9 cellular contexts compared by ENCODE assay signal in genomic region chr3:14142567-14143270, GRCh38. TPM values are rescaled to one million over a fixed set of nuclear protein-coding genes. Genes with fewer than 3 reads are reported as not detected.
DNase-seq lines count a peak whose midpoint lies in the region; ATAC-seq, FAIRE-seq and TF ChIP-seq lines count a peak whose summit lies in the region.
"Had no signal": no experiment of that assay in that cellular context is flagged by ENCODE, and none has a peak within 500 bp of the region (broad histone marks: within the 10 kb centered on the region; RNA-seq: fewer than 3 reads in every experiment).

No MANE protein-coding gene starts in this region.

- intact Hi-C loops in heart left ventricle (cut with DNase I) = loop anchor here in 1 of 10 donors (10.0 kb wide), 1 partner anchor 488 kb away; no protein-coding TSS in a partner anchor
- intact Hi-C loops in left ventricle myocardium superior (cut with micrococcal nuclease) = no loop called here
- intact Hi-C loops in K562 (cut with micrococcal nuclease) = no loop called here
- intact Hi-C loops in aorta (cut with DNase I) = loop anchor here (5.0 to 10.0 kb wide), 2 partner anchors 35 to 262 kb away; partner anchors contain the start of genes LSM3 (in 1 of the 2), SLC6A6 (in 1 of the 2) and XPC (in 1 of the 2)
- intact Hi-C loops in lower leg skin (cut with DNase I; ENCODE audit: low total_unique reads) = no loop called here

- H3K9ac ChIP-seq in K562 (ENCODE audit: insufficient read depth in 1 of 2, low read depth in 2 of 2, low read length in 2 of 2) = no peak overlapping the region

- TF ChIP-seq CTCF in heart left ventricle (IDR thresholded peaks at IDR 0.05) (no peak), K562 (IDR thresholded peaks at IDR 0.05 in 2 of 3, conservative IDR thresholded peaks at IDR 0.05 in 1 of 3; ENCODE audit: insufficient read depth in 2 of 3, low read depth in 1 of 3, low read length in 3 of 3) (no peak), lower leg skin (IDR thresholded peaks at IDR 0.05) (no peak)

- TSS peak; percentile 47 for BruUV-seq in K562 (replicated peaks; lab: Mats Ljungman, UMichigan)

- peaks cover 47 to 48% of the 10 kb centered on the region in 2 donors for H3K4me1 Mint-ChIP-seq in natural killer cell treated with Interleukin-12 subunit alpha and Interleukin-12 subunit beta and Interleukin-15 and Interleukin-18, amount 100 ng/mL, for 72 hours (ENCODE audit: low read depth in 2 of 2)

- no peak for TF ChIP-seq RAD21 in K562 (CRISPR knock-in tag; conservative IDR thresholded peaks at IDR 0.05 in 1 of 2, IDR thresholded peaks at IDR 0.05 in 1 of 2)

- ATAC-seq in heart left ventricle (no peak), left ventricle myocardium superior (no peak), K562 (no peak), aorta (ENCODE audit: low FRiP score) (no peak), HG02973 (IDR thresholded peaks at IDR 0.05; ENCODE audit: unreplicated experiment) (no peak), HG02798 (IDR thresholded peaks at IDR 0.05; ENCODE audit: poor library complexity, unreplicated experiment) (no peak)
- no peak for ATAC-seq in natural killer cell treated with Interleukin-12 subunit alpha and Interleukin-12 subunit beta and Interleukin-15 and Interleukin-18, amount 100 ng/mL, for 72 hours

- H3K9me3 ChIP-seq in heart left ventricle (no peaks in the 10 kb centered on the region), K562 (replicated peaks; ENCODE audit: control insufficient read depth, insufficient read depth, low read depth, low read length) (no peaks in the 10 kb centered on the region), aorta (ENCODE audit: control insufficient read depth, low read length) (no peaks in the 10 kb centered on the region)

- H3K36me3 ChIP-seq in heart left ventricle (peaks cover 0 to 79% (median 60%) of the 10 kb centered on the region in 9 donors), K562 (ENCODE audit: control insufficient read depth, insufficient read depth, low read length) (peaks cover 71% of the 10 kb centered on the region; the same call in 2 of the 3 replicates), aorta (ENCODE audit: control insufficient read depth in 1 of 2, insufficient read depth in 2 of 2, low read length in 1 of 2) (peaks cover 0 to 3% of the 10 kb centered on the region in 2 donors)

- H3K27ac Mint-ChIP-seq in natural killer cell treated with Interleukin-12 subunit alpha and Interleukin-12 subunit beta and Interleukin-15 and Interleukin-18, amount 100 ng/mL, for 72 hours = peak overlapping the region; percentile 94 to 95

- peaks cover 4% of the 10 kb centered on the region for H3K36me3 Mint-ChIP-seq in natural killer cell treated with Interleukin-12 subunit alpha and Interleukin-12 subunit beta and Interleukin-15 and Interleukin-18, amount 100 ng/mL, for 72 hours

- peak overlapping the region; percentile 80 for H3K4me3 Mint-ChIP-seq in natural killer cell treated with Interleukin-12 subunit alpha and Interleukin-12 subunit beta and Interleukin-15 and Interleukin-18, amount 100 ng/mL, for 72 hours

- POLR2A ChIA-PET in K562 (lab: Yijun Ruan, JAX) = interaction anchor here (0.5 to 1.6 kb wide), 4 partner anchors 10 to 31 kb away, joined by 3 to 6 read pairs (median 4); no protein-coding TSS in a partner anchor

- H3K27me3 ChIP-seq in heart left ventricle (no peaks in the 10 kb centered on the region), K562 (ENCODE audit: control insufficient read depth in 2 of 2, insufficient read depth in 2 of 2, low read length in 2 of 2) (no peaks in the 10 kb centered on the region), aorta (ENCODE audit: control insufficient read depth in 1 of 2, insufficient read depth in 2 of 2, low read length in 1 of 2) (no peaks in the 10 kb centered on the region)

- no peaks in the 10 kb centered on the region for H3K79me2 ChIP-seq in K562 (ENCODE audit: control insufficient read depth, insufficient read depth, low read length)

- CTCF ChIA-PET in K562 (lab: Yijun Ruan, JAX; ENCODE audit: low intra/inter-chr PET ratio) = interaction anchor here (1.3 kb wide), 1 partner anchor 61 kb away, joined by 4 read pairs; no protein-coding TSS in a partner anchor

- no peak for FAIRE-seq in K562 (lab: Jason Lieb, UNC)

- peak overlapping the region in 10 of 12 donors; percentile 13 to 91 (median 81) for H3K27ac ChIP-seq in heart left ventricle
- H3K27ac ChIP-seq in K562 (ENCODE audit: extremely low read depth, low read depth, low read length) = no peak overlapping the region
- peak overlapping the region; percentile 50 to 97 for H3K27ac ChIP-seq in aorta (ENCODE audit: low read depth in 1 of 2, low read length in 2 of 2)
- H3K27ac ChIP-seq: VCaP had no signal

- no peak for TF ChIP-seq EP300 in K562 (IDR thresholded peaks at IDR 0.05; ENCODE audit: low read length)

- no peaks in the 10 kb centered on the region for H3K27me3 Mint-ChIP-seq in natural killer cell treated with Interleukin-12 subunit alpha and Interleukin-12 subunit beta and Interleukin-15 and Interleukin-18, amount 100 ng/mL, for 72 hours

- WGBS in heart left ventricle, 4 donors = 81 to 88% (median 83%) methylated on average over 8 of the region's 8 CpGs
- 70% methylated on average over 8 of the region's 8 CpGs for WGBS in K562 (ENCODE audit: insufficient coverage, low coverage, missing lambda C conversion rate)
- WGBS in aorta, 2 donors = 66% methylated on average over 8 of the region's 8 CpGs
- WGBS in lower leg skin, 2 donors = 39 to 50% methylated on average over 8 of the region's 8 CpGs

- H3K9me3 Mint-ChIP-seq in natural killer cell treated with Interleukin-12 subunit alpha and Interleukin-12 subunit beta and Interleukin-15 and Interleukin-18, amount 100 ng/mL, for 72 hours = no peaks in the 10 kb centered on the region

- no peak overlapping the region for H3K4me3 ChIP-seq in heart left ventricle
- no peak overlapping the region for H3K4me3 ChIP-seq in K562
- no peak overlapping the region for H3K4me3 ChIP-seq in aorta (ENCODE audit: low read length in 2 of 2)
- H3K4me3 ChIP-seq in lower leg skin (ENCODE audit: low read depth, poor library complexity, severe bottlenecking) = no peak overlapping the region

- in situ Hi-C loops in K562 (cut with MboI) = no loop called here

- H3K9me1 ChIP-seq in K562 (ENCODE audit: control insufficient read depth, insufficient read depth, low read length) = no peaks in the 10 kb centered on the region

- TF ChIP-seq POLR2A in heart left ventricle (IDR thresholded peaks at IDR 0.05) = no peak
- no peak for TF ChIP-seq POLR2A in K562 (conservative IDR thresholded peaks at IDR 0.05)
- TF ChIP-seq POLR2A in lower leg skin (IDR thresholded peaks at IDR 0.05) = no peak

- no peak overlapping the region for H3K4me2 ChIP-seq in K562 (ENCODE audit: insufficient read depth, low read length)

- H4K20me1 ChIP-seq in K562 (replicated peaks; ENCODE audit: control insufficient read depth, insufficient read depth, low read length) = no peaks in the 10 kb centered on the region

- peaks cover 0 to 70% (median 36%) of the 10 kb centered on the region in 12 donors for H3K4me1 ChIP-seq in heart left ventricle
- H3K4me1 ChIP-seq in K562 (replicated peaks in 1 of 2; ENCODE audit: control insufficient read depth in 2 of 2, insufficient read depth in 2 of 2, low read length in 2 of 2) = peaks cover 13 to 14% of the 10 kb centered on the region in 2 experiments
- H3K4me1 ChIP-seq in aorta (ENCODE audit: control insufficient read depth in 1 of 2, insufficient read depth in 2 of 2, low read length in 2 of 2) = peaks cover 3 to 4% of the 10 kb centered on the region in 2 donors

- H2AFZ ChIP-seq in K562 (ENCODE audit: low read depth, low read length) = no peak overlapping the region

- no peak for DNase-seq in heart left ventricle
- no peak for DNase-seq in left ventricle myocardium superior
- DNase-seq in K562 (ENCODE audit: extremely low read depth in 1 of 4, low spot score in 3 of 4) = no peak
- peak; percentile 67 for DNase-seq in natural killer cell treated with Interleukin-12 subunit alpha and Interleukin-12 subunit beta and Interleukin-15 and Interleukin-18, amount 100 ng/mL, for 72 hours (ENCODE audit: low spot score)
- no peak for DNase-seq in aorta
- DNase-seq in lower leg skin (ENCODE audit: low spot score in 2 of 2) = no peak

RNA-seq across cellular contexts. Expression of gene TMEM43, which starts 17.9 kb away (rescaled TPM):
- total RNA-seq in heart left ventricle (10 to 100 TPM; 30.5 to 98.6 (median 46.0) TPM), left ventricle myocardium superior (29.5 TPM), K562 (2014; rRNA removed) (35.0 and 49.2 TPM in 2 replicates), K562 (2014; rRNA removed; fragmentation: Illumina TruSeq; extraction: Trizol) (32.9 and 35.7 TPM in 2 replicates), K562 (2015; rRNA removed; fragmentation: Illumina TruSeq; extraction: Trizol) (41.1 and 42.9 TPM in 2 replicates), K562 (2021) (38.9 and 39.7 TPM in 2 replicates), aorta (100 to 1,000 TPM; 110 to 132 TPM), lower leg skin (100 to 1,000 TPM; 184 to 225 (median 202) TPM)
- polyA plus RNA-seq in heart left ventricle (100 to 1,000 TPM in 1 of 2 donors, 10 to 100 TPM in 1; 26.1 to 150 TPM), K562 (2011; rRNA removed) (41.9 and 50.8 TPM in 2 replicates), K562 (2014; fragmentation: Illumina TruSeq; extraction: Trizol) (41.5 and 46.1 TPM in 2 replicates), K562 (2014; fragmentation: Nextera tagmentation; extraction: Ambion mirVana) (10 to 100 TPM; 16.7 to 29.4 TPM), K562 (2014; rRNA removed) (32.7 and 37.5 TPM in 2 replicates), aorta (100 to 1,000 TPM in 1 of 2 donors, 10 to 100 TPM in 1; 52.0 to 102 TPM)
- total RNA-seq in K562 (2011; cell fraction: chromatin; rRNA removed; ENCODE audit: low replicate concordance) = 45.4 and 56.1 TPM in 2 replicates
- total RNA-seq in K562 (2011; cell fraction: nucleolus; rRNA removed) = 65.7 and 72.4 TPM in 2 replicates
- 57.3 and 58.4 TPM in 2 replicates for total RNA-seq in K562 (2011; cell fraction: nucleoplasm; rRNA removed)
- 46.0 and 54.1 TPM in 2 replicates for polyA plus RNA-seq in K562 (2011; cell fraction: cytosol; rRNA removed)
- 73.1 and 80.6 TPM in 2 replicates for polyA plus RNA-seq in K562 (2011; cell fraction: nucleus; rRNA removed)
- polyA plus RNA-seq in K562 (2012) = 32.9 and 33.9 TPM in 2 replicates
- 32.4 and 38.1 TPM in 2 replicates for polyA minus RNA-seq in K562 (2011; rRNA and poly(A)+ RNA removed)
- 21.2 TPM in 2 replicates for polyA minus RNA-seq in K562 (2011; cell fraction: cytosol; rRNA and poly(A)+ RNA removed)
- 17.1 and 22.2 TPM in 2 replicates for polyA minus RNA-seq in K562 (2011; cell fraction: nucleus; rRNA and poly(A)+ RNA removed)
- 10 to 100 TPM; 37.3 to 42.6 TPM for total RNA-seq in natural killer cell treated with Interleukin-12 subunit alpha and Interleukin-12 subunit beta and Interleukin-15 and Interleukin-18, amount 100 ng/mL, for 72 hours

RNA-seq across cellular contexts. Expression of gene CHCHD4, which starts 18.0 kb away (rescaled TPM):
- 10 to 100 TPM; 14.8 to 31.1 (median 25.9) TPM for total RNA-seq in heart left ventricle
- polyA plus RNA-seq in heart left ventricle = 10 to 100 TPM; 19.0 to 31.3 TPM
- total RNA-seq in left ventricle myocardium superior = 36.8 TPM
- total RNA-seq in K562 (2011; cell fraction: chromatin; rRNA removed; ENCODE audit: low replicate concordance) = 8.4 and 13.9 TPM in 2 replicates
- 7.5 and 9.3 TPM in 2 replicates for total RNA-seq in K562 (2011; cell fraction: nucleolus; rRNA removed)
- 11.0 and 15.7 TPM in 2 replicates for total RNA-seq in K562 (2011; cell fraction: nucleoplasm; rRNA removed)
- total RNA-seq in K562 (2014; rRNA removed) = 70.9 and 77.2 TPM in 2 replicates
- 70.9 and 79.2 TPM in 2 replicates for total RNA-seq in K562 (2014; rRNA removed; fragmentation: Illumina TruSeq; extraction: Trizol)
- total RNA-seq in K562 (2015; rRNA removed; fragmentation: Illumina TruSeq; extraction: Trizol) = 56.5 and 61.2 TPM in 2 replicates
- 53.5 and 55.4 TPM in 2 replicates for total RNA-seq in K562 (2021)
- 46.2 and 68.4 TPM in 2 replicates for polyA plus RNA-seq in K562 (2011; rRNA removed)
- 27.7 and 40.4 TPM in 2 replicates for polyA plus RNA-seq in K562 (2011; cell fraction: cytosol; rRNA removed)
- polyA plus RNA-seq in K562 (2011; cell fraction: nucleus; rRNA removed) = 15.4 and 19.6 TPM in 2 replicates
- 32.4 and 47.1 TPM in 2 replicates for polyA plus RNA-seq in K562 (2012)
- polyA plus RNA-seq in K562 (2014; fragmentation: Illumina TruSeq; extraction: Trizol) = 89.0 and 105 TPM in 2 replicates
- 100 to 1,000 TPM; 152 to 225 TPM for polyA plus RNA-seq in K562 (2014; fragmentation: Nextera tagmentation; extraction: Ambion mirVana)
- polyA plus RNA-seq in K562 (2014; rRNA removed) = 81.3 and 81.7 TPM in 2 replicates
- 48.2 and 54.4 TPM in 2 replicates for polyA minus RNA-seq in K562 (2011; rRNA and poly(A)+ RNA removed)
- 19.5 and 24.8 TPM in 2 replicates for polyA minus RNA-seq in K562 (2011; cell fraction: cytosol; rRNA and poly(A)+ RNA removed)
- 6.1 and 12.2 TPM in 2 replicates for polyA minus RNA-seq in K562 (2011; cell fraction: nucleus; rRNA and poly(A)+ RNA removed)
- 10 to 100 TPM; 13.2 to 14.6 TPM for total RNA-seq in natural killer cell treated with Interleukin-12 subunit alpha and Interleukin-12 subunit beta and Interleukin-15 and Interleukin-18, amount 100 ng/mL, for 72 hours
- 1 to 10 TPM; 7.5 to 9.4 TPM for total RNA-seq in aorta
- polyA plus RNA-seq in aorta = 10 to 100 TPM in 1 of 2 donors, 1 to 10 TPM in 1; 8.6 to 12.0 TPM
- total RNA-seq in lower leg skin = 10 to 100 TPM in 3 of 4 donors, 1 to 10 TPM in 1; 8.4 to 14.6 (median 11.8) TPM

RNA-seq across cellular contexts. Expression of gene XPC, which starts 35.7 kb away (rescaled TPM):
- total RNA-seq in heart left ventricle (10 to 100 TPM in 5 of 9 donors, 1 to 10 TPM in 4; 7.0 to 20.0 (median 11.1) TPM), left ventricle myocardium superior (7.9 TPM), K562 (2014; rRNA removed) (51.8 and 54.1 TPM in 2 replicates), K562 (2014; rRNA removed; fragmentation: Illumina TruSeq; extraction: Trizol) (41.2 and 49.8 TPM in 2 replicates), K562 (2015; rRNA removed; fragmentation: Illumina TruSeq; extraction: Trizol) (41.3 and 44.2 TPM in 2 replicates), K562 (2021) (44.5 and 54.0 TPM in 2 replicates), aorta (10 to 100 TPM; 29.7 to 36.7 TPM), lower leg skin (100 to 1,000 TPM in 1 of 4 donors, 10 to 100 TPM in 3; 50.6 to 110 (median 76.2) TPM)
- polyA plus RNA-seq in heart left ventricle (1 to 10 TPM; 6.1 to 9.2 TPM), K562 (2011; rRNA removed) (25.1 and 25.5 TPM in 2 replicates), K562 (2014; fragmentation: Illumina TruSeq; extraction: Trizol) (54.4 and 54.7 TPM in 2 replicates), K562 (2014; fragmentation: Nextera tagmentation; extraction: Ambion mirVana) (1 to 10 TPM; 3.8 to 4.1 TPM), K562 (2014; rRNA removed) (33.8 and 42.4 TPM in 2 replicates), aorta (10 to 100 TPM; 14.3 to 37.1 TPM)
- 61.0 and 92.1 TPM in 2 replicates for total RNA-seq in K562 (2011; cell fraction: chromatin; rRNA removed; ENCODE audit: low replicate concordance)
- total RNA-seq in K562 (2011; cell fraction: nucleolus; rRNA removed) = 32.5 and 33.7 TPM in 2 replicates
- 45.0 and 59.2 TPM in 2 replicates for total RNA-seq in K562 (2011; cell fraction: nucleoplasm; rRNA removed)
- polyA plus RNA-seq in K562 (2011; cell fraction: cytosol; rRNA removed) = 11.7 and 15.8 TPM in 2 replicates
- polyA plus RNA-seq in K562 (2011; cell fraction: nucleus; rRNA removed) = 76.2 and 81.9 TPM in 2 replicates
- 41.7 and 44.5 TPM in 2 replicates for polyA plus RNA-seq in K562 (2012)
- 30.9 and 32.3 TPM in 2 replicates for polyA minus RNA-seq in K562 (2011; rRNA and poly(A)+ RNA removed)
- polyA minus RNA-seq in K562 (2011; cell fraction: cytosol; rRNA and poly(A)+ RNA removed) = 24.0 and 24.8 TPM in 2 replicates
- polyA minus RNA-seq in K562 (2011; cell fraction: nucleus; rRNA and poly(A)+ RNA removed) = 34.9 and 53.4 TPM in 2 replicates
- 10 to 100 TPM; 24.6 to 31.5 TPM for total RNA-seq in natural killer cell treated with Interleukin-12 subunit alpha and Interleukin-12 subunit beta and Interleukin-15 and Interleukin-18, amount 100 ng/mL, for 72 hours

RNA-seq across cellular contexts. Expression of gene LSM3, which starts 35.9 kb away (rescaled TPM):
- total RNA-seq in heart left ventricle = 10 to 100 TPM; 11.6 to 15.9 (median 13.7) TPM
- polyA plus RNA-seq in heart left ventricle = 10 to 100 TPM; 11.7 to 14.0 TPM
- total RNA-seq in left ventricle myocardium superior = 15.7 TPM
- total RNA-seq in K562 (2011; cell fraction: chromatin; rRNA removed; ENCODE audit: low replicate concordance) = 11.3 and 17.2 TPM in 2 replicates
- 7.4 and 9.3 TPM in 2 replicates for total RNA-seq in K562 (2011; cell fraction: nucleolus; rRNA removed)
- total RNA-seq in K562 (2011; cell fraction: nucleoplasm; rRNA removed) = 14.2 and 25.6 TPM in 2 replicates
- total RNA-seq in K562 (2014; rRNA removed) = 32.6 and 33.8 TPM in 2 replicates
- 64.7 and 73.9 TPM in 2 replicates for total RNA-seq in K562 (2014; rRNA removed; fragmentation: Illumina TruSeq; extraction: Trizol)
- total RNA-seq in K562 (2015; rRNA removed; fragmentation: Illumina TruSeq; extraction: Trizol) = 54.4 and 61.2 TPM in 2 replicates
- total RNA-seq in K562 (2021) = 38.5 and 46.4 TPM in 2 replicates
- 34.0 and 48.7 TPM in 2 replicates for polyA plus RNA-seq in K562 (2011; rRNA removed)
- 3.6 and 12.9 TPM in 2 replicates for polyA plus RNA-seq in K562 (2011; cell fraction: cytosol; rRNA removed)
- 3.1 and 6.0 TPM in 2 replicates for polyA plus RNA-seq in K562 (2011; cell fraction: nucleus; rRNA removed)
- polyA plus RNA-seq in K562 (2012) = 31.9 and 61.8 TPM in 2 replicates
- polyA plus RNA-seq in K562 (2014; fragmentation: Illumina TruSeq; extraction: Trizol) = 48.6 and 55.2 TPM in 2 replicates
- polyA plus RNA-seq in K562 (2014; fragmentation: Nextera tagmentation; extraction: Ambion mirVana) = 100 to 1,000 TPM; 180 to 203 TPM
- polyA plus RNA-seq in K562 (2014; rRNA removed) = 61.6 and 75.1 TPM in 2 replicates
- polyA minus RNA-seq in K562 (2011; rRNA and poly(A)+ RNA removed) = 14.8 and 16.0 TPM in 2 replicates
- polyA minus RNA-seq in K562 (2011; cell fraction: cytosol; rRNA and poly(A)+ RNA removed) = 4.3 and 6.0 TPM in 2 replicates
- polyA minus RNA-seq in K562 (2011; cell fraction: nucleus; rRNA and poly(A)+ RNA removed) = 5.5 and 7.6 TPM in 2 replicates
- 10 to 100 TPM; 15.1 to 15.2 TPM for total RNA-seq in natural killer cell treated with Interleukin-12 subunit alpha and Interleukin-12 subunit beta and Interleukin-15 and Interleukin-18, amount 100 ng/mL, for 72 hours
- total RNA-seq in aorta = 1 to 10 TPM; 7.1 to 9.0 TPM
- polyA plus RNA-seq in aorta = 10 to 100 TPM; 11.4 to 19.5 TPM
- 10 to 100 TPM in 1 of 4 donors, 1 to 10 TPM in 3; 7.6 to 11.4 (median 8.2) TPM for total RNA-seq in lower leg skin

Comparison
In these comparisons a context has a peak if more than half of its experiments do, and no peak if none do; other contexts are left out.
1. intact Hi-C loops: an anchor here in aorta (5.0 to 10.0 kb wide); none called in left ventricle myocardium superior, K562 and lower leg skin.